1 cellular context compared by ENCODE assay signal in the genomic region with DNA sequence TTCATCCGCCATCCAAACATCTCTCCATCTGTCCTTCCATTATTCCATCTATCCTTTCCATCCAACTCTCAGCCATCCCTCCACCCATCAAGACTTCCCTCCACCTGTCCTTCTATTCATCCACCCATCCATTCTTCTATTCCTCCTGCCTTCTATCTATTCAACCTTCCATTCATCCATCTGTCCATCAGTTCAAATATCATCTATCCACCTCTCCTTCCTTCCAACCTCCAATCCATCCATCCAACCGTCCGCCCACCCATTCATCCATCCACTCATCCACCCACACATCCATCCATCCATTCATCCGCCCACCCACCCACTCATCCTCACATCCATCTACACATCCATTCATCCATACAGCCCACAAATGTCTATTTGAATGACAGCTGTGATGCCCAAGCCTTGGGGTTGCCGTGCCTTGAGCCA.
TF ChIP-seq lines count a peak whose summit lies in the region.

No MANE protein-coding gene starts in this region.

TF ChIP-seq in IMR-90, 13 proteins besides CTCF, POLR2A, EP300 and RAD21:
- TF ChIP-seq USF2 (IDR thresholded peaks at IDR 0.05; ENCODE audit: low read depth, low read length) (no peak), CHD1 (IDR thresholded peaks at IDR 0.05; ENCODE audit: low read depth, low read length) (no peak), NFE2L2 (IDR thresholded peaks at IDR 0.05; ENCODE audit: low read depth, low read length) (no peak), RFX5 (IDR thresholded peaks at IDR 0.05; ENCODE audit: low read depth, low read length) (no peak), MAFK (IDR thresholded peaks at IDR 0.05; ENCODE audit: low read depth, low read length) (no peak), MAZ (IDR thresholded peaks at IDR 0.05; ENCODE audit: borderline replicate concordance, low read depth, low read length) (no peak), CEBPB (IDR thresholded peaks at IDR 0.05; ENCODE audit: low read depth, low read length) (no peak), BHLHE40 (IDR thresholded peaks at IDR 0.05; ENCODE audit: low read depth, low read length) (no peak), FOS (IDR thresholded peaks at IDR 0.05; ENCODE audit: low read depth, low read length) (no peak), ELK1 (IDR thresholded peaks at IDR 0.05; ENCODE audit: borderline replicate concordance, low read depth, low read length) (no peak), RCOR1 (IDR thresholded peaks at IDR 0.05; ENCODE audit: insufficient replicate concordance, low read length) (no peak)
TF ChIP-seq in IMR-90: peak in this region for 0.
